Comparison of ENCODE assay signal across 13 cellular contexts in the genomic region with DNA sequence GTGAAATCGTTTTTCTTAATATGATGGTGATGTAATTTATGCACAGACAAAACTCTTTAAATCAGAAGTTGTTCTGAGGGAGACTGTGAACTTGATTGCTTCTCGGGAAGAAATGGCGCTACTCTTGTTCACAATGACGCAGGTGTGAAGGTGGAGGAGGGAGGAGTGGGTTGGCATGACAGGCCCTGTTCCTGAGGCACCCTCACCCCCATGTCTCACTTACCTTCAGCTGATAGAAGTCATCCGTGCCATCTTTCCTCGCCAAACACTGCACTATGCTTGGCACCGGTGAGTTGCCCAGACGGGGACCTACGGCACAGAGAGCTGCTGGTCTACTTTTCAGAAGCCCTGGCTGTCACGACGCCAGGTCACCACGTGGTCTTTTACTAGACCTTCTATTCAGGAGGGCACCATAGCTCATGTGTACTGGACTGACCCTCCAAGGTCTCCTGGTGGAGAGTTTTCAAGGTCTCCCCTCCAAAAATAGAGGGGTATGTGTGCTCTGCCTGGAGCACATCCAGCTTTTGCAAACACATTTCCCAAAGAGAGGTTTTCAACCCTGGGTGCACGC.
"Had no signal": no experiment of that assay in that cellular context is flagged by ENCODE, and none has a peak within 500 bp of the region (broad histone marks: within the 10 kb centered on the region; RNA-seq: fewer than 3 reads in every experiment).

No MANE protein-coding gene starts in this region.

- H3K9me3 Mint-ChIP-seq: activated T-cell treated with anti-CD3 and anti-CD28 coated beads, Interleukin-2, amount 50 U/mL, for 72 hours; naive thymus-derived CD8-positive, alpha-beta T cell had no signal

- H3K27me3 Mint-ChIP-seq: naive thymus-derived CD8-positive, alpha-beta T cell had no signal

- H3K27ac ChIP-seq: body of pancreas, SK-N-MC had no signal

- DNase-seq: activated CD4-positive, CD25-positive, alpha-beta regulatory T cell treated with anti-CD3 and anti-CD28 coated beads, Interleukin-2, amount 50 U/mL, for 72 hours; activated CD8-positive, alpha-beta memory T cell treated with anti-CD3 and anti-CD28 coated beads, Interleukin-2, amount 50 U/mL, for 48 hours; activated T-cell treated with anti-CD3 and anti-CD28 coated beads, Interleukin-2, amount 50 U/mL, for 72 hours; body of pancreas; hippocampal formation; kidney; left lung; mammary epithelial cell; stimulated activated CD4-positive, alpha-beta T cell treated with anti-CD3 and anti-CD28 coated beads, Interleukin-4, amount 100 ng/mL, for 24 hours; stimulated activated naive CD8-positive, alpha-beta T cell treated with anti-CD3 and anti-CD28 coated beads, Interleukin-15, Interleukin-2, amounts not matched to agents 100 U/mL and 50 U/mL, for 24 hours had no signal

- H3K4me3 Mint-ChIP-seq: activated T-cell treated with anti-CD3 and anti-CD28 coated beads, Interleukin-2, amount 50 U/mL, for 72 hours; naive thymus-derived CD8-positive, alpha-beta T cell had no signal

- ATAC-seq: activated T-cell treated with anti-CD3 and anti-CD28 coated beads, Interleukin-2, amount 50 U/mL, for 72 hours; body of pancreas; esophagus mucosa; left lung; stimulated activated naive CD8-positive, alpha-beta T cell treated with anti-CD3 and anti-CD28 coated beads, Interleukin-15, Interleukin-2, amounts not matched to agents 100 U/mL and 50 U/mL, for 24 hours had no signal
